Comparison of ENCODE assay signal across 9 cellular contexts in the genomic region with DNA sequence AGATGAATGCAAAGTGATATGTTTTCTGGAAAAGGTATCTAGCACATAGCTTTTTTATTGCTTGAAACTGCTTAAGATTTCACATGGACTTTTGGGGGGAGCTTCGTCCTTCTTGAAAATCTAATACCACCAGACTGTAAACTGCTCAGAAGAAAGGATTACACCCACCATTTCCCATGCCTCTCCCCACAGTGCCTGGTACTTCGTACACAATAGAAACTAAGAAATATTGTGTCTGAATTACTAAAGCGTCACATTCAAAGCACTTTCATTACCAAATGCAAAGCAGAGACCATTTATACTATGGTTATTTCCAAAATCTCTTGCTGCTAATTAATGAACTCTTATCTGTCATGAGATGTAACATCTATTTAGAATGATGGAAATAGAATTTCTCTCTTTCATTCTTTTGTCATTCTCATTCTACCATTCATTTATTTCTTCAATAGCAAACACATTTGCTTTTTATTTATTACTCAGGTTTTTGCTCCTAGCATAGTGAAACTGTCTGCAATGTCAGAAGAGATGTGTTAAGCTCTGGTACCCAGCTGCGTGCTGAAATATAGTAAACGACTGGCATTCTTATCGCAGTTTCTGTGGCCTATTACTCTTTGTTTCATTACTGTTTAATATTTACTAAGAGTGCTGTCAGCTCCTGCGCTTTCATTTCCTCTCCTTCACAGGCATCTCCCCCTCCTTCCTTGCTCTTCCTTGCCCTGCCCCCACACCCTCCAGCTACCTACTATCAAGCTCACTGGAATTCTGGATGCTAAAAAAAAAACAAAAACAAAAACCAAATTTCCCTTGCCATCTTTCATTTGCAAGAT. TPM values are rescaled to one million over a fixed set of nuclear protein-coding genes. Genes with fewer than 3 reads are reported as not detected.
A peak's percentile ranks its signal among the peaks of the same experiment; 100 is the strongest.
DNase-seq lines count a peak whose midpoint lies in the region; ATAC-seq, FAIRE-seq and TF ChIP-seq lines count a peak whose summit lies in the region.
"Had no signal": no experiment of that assay in that cellular context is flagged by ENCODE, and none has a peak within 500 bp of the region (broad histone marks: within the 10 kb centered on the region; RNA-seq: fewer than 3 reads in every experiment).

No MANE protein-coding gene starts in this region.

- peaks cover 4% of the 10 kb centered on the region for H3K27me3 Mint-ChIP-seq in brain
- peaks cover 23 to 27% of the 10 kb centered on the region in 2 donors for H3K27me3 Mint-ChIP-seq in effector memory CD8-positive, alpha-beta T cell

- peaks cover 67% of the 10 kb centered on the region for H3K4me1 Mint-ChIP-seq in brain
- peaks cover 5 to 10% of the 10 kb centered on the region in 2 donors for H3K4me1 Mint-ChIP-seq in effector memory CD8-positive, alpha-beta T cell (ENCODE audit: low read depth in 2 of 2)

- peak; percentile 40 for FAIRE-seq in GM12891 (lab: Jason Lieb, UNC)

- H3K36me3 Mint-ChIP-seq in brain: no peaks in the 10 kb centered on the region
- H3K36me3 Mint-ChIP-seq in effector memory CD8-positive, alpha-beta T cell (ENCODE audit: insufficient read depth): peaks cover 2% of the 10 kb centered on the region

- ATAC-seq in GM19467 (IDR thresholded peaks at IDR 0.05; ENCODE audit: unreplicated experiment) (peak; percentile 87), HG03097 (IDR thresholded peaks at IDR 0.05; ENCODE audit: low FRiP score, unreplicated experiment) (peak; percentile 92)
- no peak for ATAC-seq in effector memory CD8-positive, alpha-beta T cell (replicated peaks)

- TF ChIP-seq CTCF in brain (conservative IDR thresholded peaks at IDR 0.05): no peak

- DNase-seq in GM12891 (ENCODE audit: insufficient read length, low spot score) (peak; percentile 30), NCI-H69 (lab: John Stamatoyannopoulos, UW) (no peak), anterior cingulate cortex (lab: John Stamatoyannopoulos, UW) (no peak)
- DNase-seq in effector memory CD8-positive, alpha-beta T cell: no peak
- no peak for DNase-seq in stimulated activated CD4-positive, alpha-beta T cell treated with anti-CD3 and anti-CD28 coated beads, Interleukin-2, amount 100 ng/mL, for 48 hours
- DNase-seq: NCI-H1417 had no signal

- H3K9me3 Mint-ChIP-seq in brain: peaks cover 0 to 6% (median 0%) of the 10 kb centered on the region in 5 experiments
- no peaks in the 10 kb centered on the region for H3K9me3 Mint-ChIP-seq in effector memory CD8-positive, alpha-beta T cell

- H3K4me3 Mint-ChIP-seq in brain: peak overlapping the region in 4 of 5 experiments; percentile 48 to 72 (median 64)
- no peak overlapping the region for H3K4me3 Mint-ChIP-seq in effector memory CD8-positive, alpha-beta T cell

- TF ChIP-seq POLR2A in GM12891 (IDR thresholded peaks at IDR 0.05; ENCODE audit: low read depth, low read length): no peak

- peak overlapping the region; percentile 1 to 92 (median 60) for H3K27ac Mint-ChIP-seq in brain
- peak overlapping the region in 1 of 2 donors; percentile 41 for H3K27ac Mint-ChIP-seq in effector memory CD8-positive, alpha-beta T cell

TF ChIP-seq in GM12891, 5 proteins besides CTCF, POLR2A, EP300 and RAD21:
- TF ChIP-seq POU2F2 (IDR thresholded peaks at IDR 0.05; ENCODE audit: low read depth, low read length) (no peak), TAF1 (IDR thresholded peaks at IDR 0.05; ENCODE audit: low read depth, low read length) (no peak), SPI1 (IDR thresholded peaks at IDR 0.05; ENCODE audit: low read depth, low read length) (peak; percentile 88)

RNA-seq across cellular contexts. Expression of gene RAPGEF2, which starts 51.4 kb away (rescaled TPM):
- polyA plus RNA-seq in GM12891 (2012; ENCODE audit: low read depth, missing spikeins): 13.2 TPM
- 14.9 TPM for polyA plus RNA-seq in brain (ENCODE audit: insufficient read depth, low read depth, low replicate concordance)

Comparison
In these comparisons a context has a peak if more than half of its experiments do, and no peak if none do; other contexts are left out.
1. H3K4me3 Mint-ChIP-seq: peak in brain (4 of 5); none in effector memory CD8-positive, alpha-beta T cell (0 of 2).